In the genomic region with DNA sequence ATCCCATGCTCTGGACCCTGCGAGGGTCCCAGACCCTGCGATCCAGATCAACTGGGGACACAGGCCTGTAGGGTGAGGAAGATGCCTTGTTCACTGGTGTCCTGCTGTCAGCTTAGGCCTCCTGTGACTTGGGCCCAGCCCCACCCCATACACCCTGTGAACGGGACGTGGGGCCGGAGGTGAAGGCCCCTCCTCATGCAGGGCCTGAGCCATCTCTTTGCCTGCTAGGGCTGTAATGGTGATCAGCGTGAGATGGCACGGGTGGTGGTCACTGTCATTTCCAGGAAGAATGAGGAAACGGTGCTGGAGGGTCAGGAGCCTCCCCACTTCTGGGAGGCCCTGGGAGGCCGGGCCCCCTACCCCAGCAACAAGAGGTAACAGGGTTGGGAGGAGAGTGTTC, we compare ENCODE assay signal across 15 cellular contexts. TPM values are rescaled to one million over a fixed set of nuclear protein-coding genes. Genes with fewer than 3 reads are reported as not detected.
DNase-seq lines count a peak whose midpoint lies in the region; ATAC-seq, FAIRE-seq and TF ChIP-seq lines count a peak whose summit lies in the region.
"Had no signal": no experiment of that assay in that cellular context is flagged by ENCODE, and none has a peak within 500 bp of the region (broad histone marks: within the 10 kb centered on the region; RNA-seq: fewer than 3 reads in every experiment).

No MANE protein-coding gene starts in this region.

- no peak overlapping the region for H3K4me3 ChIP-seq in CD8-positive, alpha-beta T cell (ENCODE audit: low read depth, low read length)
- H3K4me3 ChIP-seq in RWPE2 (ENCODE audit: severe bottlenecking) (no peak overlapping the region), kidney (ENCODE audit: low read length in 2 of 2) (no peak overlapping the region), spleen (no peak overlapping the region)
- H3K4me3 ChIP-seq: cardiac muscle cell, thoracic aorta had no signal

- TF ChIP-seq POLR2A in spleen (IDR thresholded peaks at IDR 0.05), result no peak

- 80 to 88% (median 84%) methylated on average over 6 to 9 of the region's 9 CpGs for WGBS in spleen, 5 donors

- no peak overlapping the region for H3K27ac ChIP-seq in CD8-positive, alpha-beta T cell (ENCODE audit: low read depth, low read length)
- H3K27ac ChIP-seq in RWPE2 (ENCODE audit: poor library complexity, severe bottlenecking) (no peak overlapping the region), kidney (ENCODE audit: low read depth in 2 of 2, low read length in 2 of 2) (no peak overlapping the region), spleen (peak overlapping the region in 2 of 8 donors; percentile 10 to 54)
- H3K27ac ChIP-seq: cardiac muscle cell, thoracic aorta had no signal

- no peak for FAIRE-seq in kidney (lab: Jason Lieb, UNC)

- no peak overlapping the region for H3K9ac ChIP-seq in kidney (ENCODE audit: low read length in 2 of 2)

- POLR2A ChIA-PET in CD8-positive, alpha-beta T cell (lab: Charles Lee), result no interaction called here

- peaks cover 12% of the 10 kb centered on the region for H3K4me1 ChIP-seq in CD8-positive, alpha-beta T cell (ENCODE audit: insufficient read depth, low read length)
- H3K4me1 ChIP-seq in RWPE2 (ENCODE audit: insufficient read depth, poor library complexity, severe bottlenecking), result peaks cover 6% of the 10 kb centered on the region
- peaks cover 7 to 20% of the 10 kb centered on the region in 2 donors for H3K4me1 ChIP-seq in kidney (ENCODE audit: control insufficient read depth in 1 of 2, insufficient read depth in 1 of 2, low read depth in 1 of 2, low read length in 2 of 2)
- peaks cover 6 to 39% (median 21%) of the 10 kb centered on the region in 6 donors for H3K4me1 ChIP-seq in spleen

- no peak overlapping the region for H3K4me3 Mint-ChIP-seq in CD8-positive, alpha-beta T cell
- H3K4me3 Mint-ChIP-seq: B cell, H9 had no signal

- TF ChIP-seq CTCF in CD8-positive, alpha-beta T cell (IDR thresholded peaks at IDR 0.05), result no peak
- TF ChIP-seq CTCF in RWPE2 (IDR thresholded peaks at IDR 0.05; ENCODE audit: poor library complexity, severe bottlenecking) (no peak), kidney (IDR thresholded peaks at IDR 0.05; ENCODE audit: borderline replicate concordance, extremely low read depth, insufficient read depth) (no peak), spleen (IDR thresholded peaks at IDR 0.05 in 8 of 11, conservative IDR thresholded peaks at IDR 0.05 in 3 of 11) (no peak)

- H3K9me3 Mint-ChIP-seq in CD8-positive, alpha-beta T cell, result no peaks in the 10 kb centered on the region
- H3K9me3 Mint-ChIP-seq: activated naive CD4-positive, alpha-beta T cell treated with anti-CD3 and anti-CD28 coated beads, Interleukin-2, amount 50 U/mL, for 72 hours; H9 had no signal

- peaks cover 19% of the 10 kb centered on the region for H3K36me3 ChIP-seq in CD8-positive, alpha-beta T cell (ENCODE audit: insufficient read depth, low read length)
- no peaks in the 10 kb centered on the region for H3K36me3 ChIP-seq in RWPE2 (ENCODE audit: low read depth)
- H3K36me3 ChIP-seq in kidney (ENCODE audit: control insufficient read depth in 1 of 2, insufficient read depth in 2 of 2, low read length in 2 of 2), result peaks cover 0 to 3% of the 10 kb centered on the region in 2 donors
- H3K36me3 ChIP-seq in spleen, result peaks cover 0 to 80% (median 44%) of the 10 kb centered on the region in 6 donors
- H3K36me3 ChIP-seq: cardiac muscle cell had no signal

- no peaks in the 10 kb centered on the region for H3K27me3 ChIP-seq in CD8-positive, alpha-beta T cell (ENCODE audit: insufficient read depth, low read length)
- no peaks in the 10 kb centered on the region for H3K27me3 ChIP-seq in RWPE2 (ENCODE audit: insufficient read depth, poor library complexity, severe bottlenecking)
- H3K27me3 ChIP-seq in spleen (replicated peaks in 1 of 7), result no peaks in the 10 kb centered on the region
- H3K27me3 ChIP-seq: cardiac muscle cell had no signal

- intact Hi-C loops in CD8-positive, alpha-beta T cell (cut with DNase I, micrococcal nuclease), result loop anchor here (1.0 kb wide), 2 partner anchors 29 to 148 kb away; no protein-coding TSS in a partner anchor
- intact Hi-C loops in kidney (cut with DNase I), result no loop called here
- intact Hi-C loops in spleen (cut with DNase I; ENCODE audit: low total_unique reads), result no loop called here

- CTCF ChIA-PET in CD8-positive, alpha-beta T cell (lab: Charles Lee), result interaction anchor here (0.6 to 7.3 kb wide), 8 partner anchors 17 to 473 kb away, joined by 3 to 123 read pairs (median 7); a partner anchor contains a TSS

- peaks cover 32% of the 10 kb centered on the region for H3K4me1 Mint-ChIP-seq in CD8-positive, alpha-beta T cell (ENCODE audit: low read depth)

- H3K27me3 Mint-ChIP-seq in CD8-positive, alpha-beta T cell (ENCODE audit: low read depth), result no peaks in the 10 kb centered on the region
- H3K27me3 Mint-ChIP-seq: B cell had no signal

- DNase-seq in CD8-positive, alpha-beta T cell, result no peak
- DNase-seq in RWPE2 (ENCODE audit: low spot score) (peak; percentile 32), kidney (peak; percentile 37), spleen (peak; percentile 73), kidney glomerular epithelial cell (lab: John Stamatoyannopoulos, UW) (no peak)
- no peak for DNase-seq in NK-92 treated with Interleukin-12 subunit alpha and Interleukin-12 subunit beta, amount 100 ng/mL, for 24 hours (lab: John Stamatoyannopoulos, UW)
- DNase-seq: NCI-H1092 treated with DMSO at 0.1 percent for 48 hours, SIG-M5 had no signal

- peaks cover 68% of the 10 kb centered on the region for H3K36me3 Mint-ChIP-seq in CD8-positive, alpha-beta T cell
- H3K36me3 Mint-ChIP-seq: activated naive CD4-positive, alpha-beta T cell treated with anti-CD3 and anti-CD28 coated beads, Interleukin-2, amount 50 U/mL, for 72 hours had no signal

- no peak for ATAC-seq in CD8-positive, alpha-beta T cell
- ATAC-seq in RWPE2 (ENCODE audit: low read depth) (no peak), GM18517 (IDR thresholded peaks at IDR 0.05; ENCODE audit: unreplicated experiment) (no peak)

- peak overlapping the region; percentile 80 for H3K27ac Mint-ChIP-seq in CD8-positive, alpha-beta T cell
- H3K27ac Mint-ChIP-seq: H9 had no signal

- no peaks in the 10 kb centered on the region for H3K9me3 ChIP-seq in CD8-positive, alpha-beta T cell (ENCODE audit: low read length)
- no peaks in the 10 kb centered on the region for H3K9me3 ChIP-seq in RWPE2 (ENCODE audit: severe bottlenecking)
- no peaks in the 10 kb centered on the region for H3K9me3 ChIP-seq in kidney (ENCODE audit: control insufficient read depth in 1 of 2, low read length in 2 of 2)
- H3K9me3 ChIP-seq in spleen, result no peaks in the 10 kb centered on the region
- H3K9me3 ChIP-seq: thoracic aorta had no signal

RNA-seq across cellular contexts. Expression of a gene that starts 12.4 kb away (rescaled TPM):
- total RNA-seq in CD8-positive, alpha-beta T cell, result 10 to 100 TPM; 19.0 to 19.6 TPM
- total RNA-seq in kidney (7.6 TPM), spleen (10 to 100 TPM; 14.4 to 23.4 (median 16.1) TPM)
- polyA plus RNA-seq in kidney (ENCODE audit: insufficient read depth, low read depth, low replicate concordance) (7.4 TPM), spleen (10 to 100 TPM; 19.2 to 21.5 (median 20.1) TPM)

RNA-seq across cellular contexts. Expression of a gene that starts 26.5 kb away (rescaled TPM):
- 10 to 100 TPM; 64.4 to 70.8 TPM for total RNA-seq in CD8-positive, alpha-beta T cell
- total RNA-seq in kidney (50.0 TPM), spleen (10 to 100 TPM; 16.3 to 24.0 (median 20.8) TPM)
- polyA plus RNA-seq in kidney (ENCODE audit: insufficient read depth, low read depth, low replicate concordance) (39.1 TPM), spleen (10 to 100 TPM; 11.8 to 13.3 (median 12.7) TPM)

RNA-seq across cellular contexts. Expression of a gene that starts 36.1 kb away (rescaled TPM):
- total RNA-seq in CD8-positive, alpha-beta T cell, result 1 to 10 TPM; 1.8 to 1.9 TPM
- total RNA-seq in kidney (3.3 TPM), spleen (1 to 10 TPM in 5 of 7 donors, under 1 TPM in 2; 0.52 to 2.3 (median 1.5) TPM)
- polyA plus RNA-seq in kidney (ENCODE audit: insufficient read depth, low read depth, low replicate concordance) (0.52 TPM), spleen (under 1 TPM; 0.36 to 0.57 (median 0.42) TPM)
- total RNA-seq: myocyte had no signal
- polyA plus RNA-seq: cardiac muscle cell had no signal

Comparison
In these comparisons a context has a peak if more than half of its experiments do, and no peak if none do; other contexts are left out.
1. DNase-seq: peak in RWPE2 (single experiment), kidney (single experiment) and spleen (single experiment); none in CD8-positive, alpha-beta T cell (0 of 7), kidney glomerular epithelial cell (single experiment) and NK-92 treated with Interleukin-12 subunit alpha and Interleukin-12 subunit beta, amount 100 ng/mL, for 24 hours (single experiment).
2. intact Hi-C loops: an anchor here in CD8-positive, alpha-beta T cell (1.0 kb wide); none called in kidney and spleen.